15 cellular contexts compared by ENCODE assay signal in the genomic region with DNA sequence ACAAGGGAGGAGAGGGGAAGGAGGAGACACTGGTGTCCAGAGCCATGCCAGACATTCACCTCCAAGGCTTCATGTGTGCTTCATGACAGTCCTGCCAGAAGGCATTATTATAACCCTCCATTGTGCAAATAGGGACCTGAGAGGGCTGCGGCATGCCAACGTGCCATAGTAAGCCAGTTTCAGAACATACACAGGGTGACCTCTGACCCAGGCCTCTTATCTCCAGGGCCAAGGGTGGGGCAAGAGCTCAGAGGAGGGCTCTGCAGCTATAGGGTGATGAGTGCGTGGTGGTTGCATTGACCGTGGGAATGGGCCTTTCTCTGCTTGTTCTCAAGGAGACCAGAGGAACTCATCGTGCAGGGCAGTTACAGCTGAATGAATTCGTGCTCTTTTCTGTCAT. TPM values are rescaled to one million over a fixed set of nuclear protein-coding genes. Genes with fewer than 3 reads are reported as not detected.
DNase-seq lines count a peak whose midpoint lies in the region; ATAC-seq and TF ChIP-seq lines count a peak whose summit lies in the region.
"Had no signal": no experiment of that assay in that cellular context is flagged by ENCODE, and none has a peak within 500 bp of the region (broad histone marks: within the 10 kb centered on the region; RNA-seq: fewer than 3 reads in every experiment).

No MANE protein-coding gene starts in this region.

- H3F3A ChIP-seq in MM.1S (ENCODE audit: insufficient read depth, low read length): no peaks in the 10 kb centered on the region

- H2AFZ ChIP-seq in MM.1S (ENCODE audit: low read length): no peak overlapping the region

- TF ChIP-seq CTCF in MM.1S (IDR thresholded peaks at IDR 0.05; ENCODE audit: low read length): no peak
- TF ChIP-seq CTCF in VCaP (conservative IDR thresholded peaks at IDR 0.05): no peak

- intact Hi-C loops in left colon (cut with DNase I, micrococcal nuclease): loop anchor here (5.0 kb wide), 2 partner anchors 67 to 132 kb away; no protein-coding TSS in a partner anchor
- intact Hi-C loops in sciatic nerve (cut with DNase I): no loop called here
- intact Hi-C loops in right cardiac atrium (cut with DNase I): loop anchor here in 3 of 4 donors (5.0 to 10.0 kb wide), 5 partner anchors 69 to 279 kb away; partner anchors contain the start of gene CIB2 (in 1 of the 3)

- no peaks in the 10 kb centered on the region for H4K20me1 ChIP-seq in MM.1S (ENCODE audit: insufficient read depth, low read length)

- H3K9me3 ChIP-seq in MM.1S (replicated peaks; ENCODE audit: insufficient read depth, low read length) (no peaks in the 10 kb centered on the region), right cardiac atrium (ENCODE audit: control insufficient read depth, low read length) (no peaks in the 10 kb centered on the region)

- in situ Hi-C loops in G401 (cut with HindIII; ENCODE audit: low sequenced_read_pairs): no loop called here

- H3K4me2 ChIP-seq in MM.1S (ENCODE audit: low read depth, low read length): no peak overlapping the region

- no peaks in the 10 kb centered on the region for H3K79me2 ChIP-seq in MM.1S (ENCODE audit: low read length)

- H3K4me3 ChIP-seq in MM.1S (ENCODE audit: low read length) (no peak overlapping the region), right cardiac atrium (ENCODE audit: low read length) (no peak overlapping the region)

- H3K27ac ChIP-seq in MM.1S (ENCODE audit: low read length): no peak overlapping the region
- peak overlapping the region; percentile 18; the same call in 1 of the 2 replicates for H3K27ac ChIP-seq in VCaP
- no peak overlapping the region for H3K27ac ChIP-seq in right cardiac atrium (ENCODE audit: low read length)
- H3K27ac ChIP-seq: C4-2B, HL-60 had no signal

- no peaks in the 10 kb centered on the region for H3K9me2 ChIP-seq in MM.1S (replicated peaks; ENCODE audit: insufficient read depth, low read length)

- H3K4me1 ChIP-seq in MM.1S (ENCODE audit: low read length) (no peaks in the 10 kb centered on the region), right cardiac atrium (ENCODE audit: control insufficient read depth, insufficient read depth, low read length) (no peaks in the 10 kb centered on the region)

- no peak overlapping the region for H3K9ac ChIP-seq in MM.1S (ENCODE audit: low read length)

- H3K36me3 ChIP-seq in MM.1S (replicated peaks; ENCODE audit: insufficient read depth, low read length): no peaks in the 10 kb centered on the region

- peak; percentile 65 for ATAC-seq in left colon
- no peak for ATAC-seq in sciatic nerve
- ATAC-seq in right cardiac atrium: no peak

- DNase-seq in MM.1S (peak; percentile 16), left colon (peak; percentile 49 to 69), sciatic nerve (ENCODE audit: low spot score) (peak; percentile 22), G401 (ENCODE audit: low spot score) (no peak), DMS53 treated with DMSO at 0.1 percent for 48 hours (lab: John Stamatoyannopoulos, UW; ENCODE audit: unreplicated experiment) (no peak), right cardiac atrium (no peak), NOMO-1 (lab: John Stamatoyannopoulos, UW; ENCODE audit: unreplicated experiment in 2 of 2) (no peak)
- DNase-seq: NCI-H1417 treated with DMSO at 0.1 percent for 48 hours, NCI-H2029, NCI-H2171 treated with DMSO at 0.1 percent for 48 hours, NCI-H510A, SHP77 treated with DMSO at 0.1 percent for 48 hours had no signal

- 80% methylated on average over 6 of the region's 6 CpGs for WGBS in right cardiac atrium

- peaks cover 5% of the 10 kb centered on the region; the same call in 1 of the 2 replicates for H3K27me3 ChIP-seq in MM.1S (replicated peaks; ENCODE audit: insufficient read depth, low read length)
- H3K27me3 ChIP-seq in right cardiac atrium (ENCODE audit: control insufficient read depth, insufficient read depth): no peaks in the 10 kb centered on the region

RNA-seq across cellular contexts. Expression of gene ACSBG1, which starts 9.7 kb away (rescaled TPM):
- total RNA-seq in left colon (under 1 TPM; 0.45 to 0.58 TPM), sciatic nerve (0.18 TPM), right cardiac atrium (under 1 TPM in 3 of 4 donors, not detected in 1; 0.35 to 0.51 (median 0.42) TPM)
- total RNA-seq in G401 (2014; rRNA removed; shearing (Covaris generic)): 9.9 and 17.3 TPM in 2 replicates
- 1.1 TPM for polyA plus RNA-seq in right cardiac atrium

RNA-seq across cellular contexts. Expression of gene DNAJA4, which starts 20.3 kb away (rescaled TPM):
- total RNA-seq in left colon: 10 to 100 TPM; 36.7 to 39.6 TPM
- total RNA-seq in sciatic nerve: 18.0 TPM
- total RNA-seq in G401 (2014; rRNA removed; shearing (Covaris generic)): not detected in 2 replicates
- 100 to 1,000 TPM in 3 of 4 donors, 10 to 100 TPM in 1; 74.7 to 170 (median 115) TPM for total RNA-seq in right cardiac atrium
- 97.5 TPM for polyA plus RNA-seq in right cardiac atrium

RNA-seq across cellular contexts. Expression of gene SKIC8, which starts 55.3 kb away (rescaled TPM):
- total RNA-seq in left colon (10 to 100 TPM; 33.2 to 35.1 TPM), sciatic nerve (48.2 TPM), right cardiac atrium (10 to 100 TPM; 26.8 to 37.1 (median 28.3) TPM)
- total RNA-seq in G401 (2014; rRNA removed; shearing (Covaris generic)): 484 and 486 TPM in 2 replicates
- polyA plus RNA-seq in right cardiac atrium: 34.7 TPM

Comparison
In these comparisons a context has a peak if more than half of its experiments do, and no peak if none do; other contexts are left out.
1. DNase-seq: peak in MM.1S (single experiment), left colon (2 of 2) and sciatic nerve (single experiment); none in G401 (single experiment), DMS53 treated with DMSO at 0.1 percent for 48 hours (single experiment), right cardiac atrium (0 of 3) and NOMO-1 (0 of 2).
2. RNA of gene DNAJA4, which starts 20.3 kb away (total RNA-seq): 74.7 to 170 TPM in right cardiac atrium, 36.7 to 39.6 TPM in left colon and 18.0 TPM in sciatic nerve (single experiment); not detected in G401; every median in the first group is over 10 times any median in the second.